ENCODE assay signal across 8 cellular contexts in genomic region chr2:3376821-3377220, GRCh38. TPM values are rescaled to one million over a fixed set of nuclear protein-coding genes. Genes with fewer than 3 reads are reported as not detected.
DNase-seq lines count a peak whose midpoint lies in the region; ATAC-seq, FAIRE-seq and TF ChIP-seq lines count a peak whose summit lies in the region.

No MANE protein-coding gene starts in this region.

- no peak overlapping the region for H3K9ac ChIP-seq in HUES6 (ENCODE audit: low read length)
- H3K9ac ChIP-seq in mucosa of stomach (ENCODE audit: low read length): peak overlapping the region; percentile 63

- CTCF ChIA-PET in A673 (lab: Charles Lee): no interaction called here

- intact Hi-C loops in A673 (cut with micrococcal nuclease; ENCODE audit: unreplicated experiment): loop anchor here (5.0 kb wide), 1 partner anchor 140 kb away; the partner anchor contains the start of gene ADI1

- POLR2A ChIA-PET in A673 (lab: Charles Lee; ENCODE audit: low non-redundant PET): no interaction called here

- H3K27ac ChIP-seq in A673 (ENCODE audit: low read depth, low read length, poor library complexity, severe bottlenecking): peak overlapping the region; percentile 76
- no peak overlapping the region for H3K27ac ChIP-seq in HUES6 (ENCODE audit: low read depth, low read length)

- H3K4me3 ChIP-seq in A673 (ENCODE audit: low read depth, low read length, poor library complexity, severe bottlenecking): peak overlapping the region; percentile 83
- peak overlapping the region; percentile 92 for H3K4me3 ChIP-seq in HUES6 (ENCODE audit: low read depth, low read length)
- H3K4me3 ChIP-seq in bronchial epithelial cell (ENCODE audit: low read depth, low read length): peak overlapping the region; percentile 100
- H3K4me3 ChIP-seq in mucosa of stomach (ENCODE audit: low read length): peak overlapping the region; percentile 52

- DNase-seq in A673 (ENCODE audit: low spot score) (no peak), bronchial epithelial cell (ENCODE audit: low read depth) (no peak), NCI-H1436 treated with DMSO at 0.1 percent for 48 hours (lab: John Stamatoyannopoulos, UW) (no peak), NCI-H187 (lab: John Stamatoyannopoulos, UW) (no peak)
- DNase-seq in stimulated activated CD4-positive, alpha-beta T cell treated with anti-CD3 and anti-CD28 coated beads, Interleukin-4, amount 100 ng/mL, for 24 hours: no peak

- H3K9me3 ChIP-seq in A673 (ENCODE audit: low read depth, low read length, poor library complexity, severe bottlenecking) (no peaks in the 10 kb centered on the region), HUES6 (ENCODE audit: control insufficient read depth, insufficient read depth, low read depth, low read length) (no peaks in the 10 kb centered on the region), mucosa of stomach (ENCODE audit: control insufficient read depth, low read length) (no peaks in the 10 kb centered on the region)

- FAIRE-seq in bronchial epithelial cell (lab: Jason Lieb, UNC): no peak

- H3K36me3 ChIP-seq in A673 (ENCODE audit: insufficient read depth, low read length, poor library complexity, severe bottlenecking): peaks cover 5% of the 10 kb centered on the region
- H3K36me3 ChIP-seq in HUES6 (ENCODE audit: control insufficient read depth, insufficient read depth, low read length): peaks cover 8% of the 10 kb centered on the region
- peaks cover 2% of the 10 kb centered on the region for H3K36me3 ChIP-seq in bronchial epithelial cell (ENCODE audit: control insufficient read depth, insufficient read depth, low read length)
- H3K36me3 ChIP-seq in mucosa of stomach (ENCODE audit: control insufficient read depth, insufficient read depth, low read length): no peaks in the 10 kb centered on the region

- H3K4me1 ChIP-seq in A673 (ENCODE audit: insufficient read depth, low read length, poor library complexity, severe bottlenecking): peaks cover 17% of the 10 kb centered on the region
- H3K4me1 ChIP-seq in HUES6 (ENCODE audit: control insufficient read depth, insufficient read depth, low read length): peaks cover 20% of the 10 kb centered on the region; the same call in 1 of the 2 replicates
- peaks cover 21% of the 10 kb centered on the region for H3K4me1 ChIP-seq in mucosa of stomach (ENCODE audit: control insufficient read depth, insufficient read depth, low read length)

- ATAC-seq in GM18502 (IDR thresholded peaks at IDR 0.05; ENCODE audit: poor library complexity, unreplicated experiment): no peak

- H3K27me3 ChIP-seq in A673 (replicated peaks; ENCODE audit: insufficient read depth, low read depth, low read length, poor library complexity): no peaks in the 10 kb centered on the region
- no peaks in the 10 kb centered on the region for H3K27me3 ChIP-seq in HUES6 (ENCODE audit: control insufficient read depth, insufficient read depth, low read length)
- H3K27me3 ChIP-seq in bronchial epithelial cell (ENCODE audit: control insufficient read depth, insufficient read depth, low read length): no peaks in the 10 kb centered on the region
- H3K27me3 ChIP-seq in mucosa of stomach (ENCODE audit: control insufficient read depth, insufficient read depth, low read length): no peaks in the 10 kb centered on the region

- TF ChIP-seq CTCF in A673 (conservative IDR thresholded peaks at IDR 0.05; ENCODE audit: low read depth, low read length) (no peak), bronchial epithelial cell (IDR thresholded peaks at IDR 0.05; ENCODE audit: insufficient read depth, low read length, severe bottlenecking) (no peak)

- no TSS peak for BruUV-seq in A673 (replicated peaks; lab: Mats Ljungman, UMichigan)

RNA-seq across cellular contexts. Expression of gene EIPR1, which starts 0.8 kb away (rescaled TPM):
- 37.0 and 41.7 TPM in 2 replicates for total RNA-seq in A673 (2021)
- 41.2 and 44.5 TPM in 2 replicates for total RNA-seq in bronchial epithelial cell

RNA-seq across cellular contexts. Expression of gene TRAPPC12, which starts 2.7 kb away (rescaled TPM):
- total RNA-seq in A673 (2021) (91.1 and 94.4 TPM in 2 replicates), bronchial epithelial cell (52.9 and 94.3 TPM in 2 replicates)
